In genomic region chr3:196712514-196713413, GRCh38 we compare ENCODE assay signal across 8 cellular contexts. TPM values are rescaled to one million over a fixed set of nuclear protein-coding genes. Genes with fewer than 3 reads are reported as not detected.
DNase-seq lines count a peak whose midpoint lies in the region; ATAC-seq and TF ChIP-seq lines count a peak whose summit lies in the region.

No MANE protein-coding gene starts in this region.

- no peaks in the 10 kb centered on the region for H4K20me1 ChIP-seq in PC-3 (ENCODE audit: low read length)

- H3K36me3 ChIP-seq in A673 (ENCODE audit: insufficient read depth, low read length, poor library complexity, severe bottlenecking) (no peaks in the 10 kb centered on the region), PC-3 (ENCODE audit: low read depth, low read length) (no peaks in the 10 kb centered on the region), left ventricle myocardium inferior (no peaks in the 10 kb centered on the region), psoas muscle (ENCODE audit: insufficient read depth in 1 of 2, low read depth in 1 of 2) (peaks cover 0 to 9% of the 10 kb centered on the region in 2 donors), uterus (no peaks in the 10 kb centered on the region)

- peaks cover 26% of the 10 kb centered on the region for H3K4me1 Mint-ChIP-seq in activated naive CD8-positive, alpha-beta T cell treated with anti-CD3 and anti-CD28 coated beads for 36 hours

- H3K9me2 ChIP-seq in PC-3 (replicated peaks; ENCODE audit: low read length), result no peaks in the 10 kb centered on the region

- DNase-seq in A673 (ENCODE audit: low spot score), result no peak
- no peak for DNase-seq in PC-3
- no peak for DNase-seq in activated naive CD8-positive, alpha-beta T cell treated with anti-CD3 and anti-CD28 coated beads for 36 hours
- DNase-seq in left ventricle myocardium inferior, result peak; percentile 74
- peak; percentile 77 to 83 for DNase-seq in psoas muscle
- DNase-seq in uterus, result peak; percentile 54 to 71

- H3K4me2 ChIP-seq in PC-3 (ENCODE audit: low read length), result peak overlapping the region; percentile 87

- H3K9me3 Mint-ChIP-seq in activated naive CD8-positive, alpha-beta T cell treated with anti-CD3 and anti-CD28 coated beads for 36 hours, result peaks cover 1% of the 10 kb centered on the region

- CTCF ChIA-PET in A673 (lab: Charles Lee) (interaction anchor here (0.6 kb wide), 1 partner anchor 156 kb away, joined by 7 read pairs; no protein-coding TSS in a partner anchor), PC-3 (lab: Charles Lee) (no interaction called here)

- TF ChIP-seq POLR2A in uterus (IDR thresholded peaks at IDR 0.05), result no peak

- H2AFZ ChIP-seq in PC-3 (ENCODE audit: low read length), result peak overlapping the region; percentile 91

- H3K4me3 ChIP-seq in A673 (ENCODE audit: low read depth, low read length, poor library complexity, severe bottlenecking) (peak overlapping the region; percentile 71), PC-3 (ENCODE audit: low read length) (peak overlapping the region; percentile 95), left ventricle myocardium inferior (peak overlapping the region; percentile 90), psoas muscle (peak overlapping the region; percentile 94), uterus (peak overlapping the region; percentile 73 to 94)

- TSS peak; percentile 61 for BruUV-seq in A673 (replicated peaks; lab: Mats Ljungman, UMichigan)
- BruUV-seq in PC-3 (replicated peaks; lab: Mats Ljungman, UMichigan), result TSS peak; percentile 90

- peaks cover 8% of the 10 kb centered on the region for H3K36me3 Mint-ChIP-seq in activated naive CD8-positive, alpha-beta T cell treated with anti-CD3 and anti-CD28 coated beads for 36 hours

- peak overlapping the region; percentile 83 for H3K27ac Mint-ChIP-seq in activated naive CD8-positive, alpha-beta T cell treated with anti-CD3 and anti-CD28 coated beads for 36 hours

- peaks cover 15% of the 10 kb centered on the region for H3K79me2 ChIP-seq in PC-3 (ENCODE audit: low read length)

- H3K9ac ChIP-seq in PC-3 (ENCODE audit: low read length), result peak overlapping the region; percentile 80

- H3K27ac ChIP-seq in A673 (ENCODE audit: low read depth, low read length, poor library complexity, severe bottlenecking) (peak overlapping the region; percentile 80), PC-3 (ENCODE audit: low read length) (peak overlapping the region; percentile 47), left ventricle myocardium inferior (replicated peaks) (peak overlapping the region; percentile 95), psoas muscle (peak overlapping the region; percentile 93), uterus (peak overlapping the region; percentile 86 to 89)

- peaks cover 25% of the 10 kb centered on the region for H3K4me1 ChIP-seq in A673 (ENCODE audit: insufficient read depth, low read length, poor library complexity, severe bottlenecking)
- H3K4me1 ChIP-seq in PC-3 (ENCODE audit: insufficient read depth, low read length), result peaks cover 18% of the 10 kb centered on the region
- peaks cover 28% of the 10 kb centered on the region for H3K4me1 ChIP-seq in left ventricle myocardium inferior
- H3K4me1 ChIP-seq in psoas muscle, result peaks cover 16% of the 10 kb centered on the region
- H3K4me1 ChIP-seq in uterus, result peaks cover 0 to 6% of the 10 kb centered on the region in 2 donors

- POLR2A ChIA-PET in A673 (lab: Charles Lee; ENCODE audit: low non-redundant PET) (interaction anchor here (0.6 kb wide), 1 partner anchor 27 kb away, joined by 4 read pairs; the partner anchor contains the start of gene PAK2), PC-3 (lab: Charles Lee; ENCODE audit: unreplicated experiment) (interaction anchor here (0.7 to 1.6 kb wide), 4 partner anchors 27 to 199 kb away, joined by 3 to 13 read pairs (median 6); partner anchors contain the start of genes PAK2 and SENP5)

- H3F3A ChIP-seq in PC-3 (ENCODE audit: low read length, unreplicated experiment), result no peaks in the 10 kb centered on the region

- intact Hi-C loops in A673 (cut with micrococcal nuclease; ENCODE audit: unreplicated experiment), result loop anchor here (10.0 kb wide), 1 partner anchor 232 kb away; the partner anchor contains the start of gene NCBP2
- intact Hi-C loops in PC-3 (cut with micrococcal nuclease), result loop anchor here (1.0 kb wide), 1 partner anchor 29 kb away; no protein-coding TSS in a partner anchor
- intact Hi-C loops in left ventricle myocardium inferior (cut with micrococcal nuclease), result no loop called here
- intact Hi-C loops in psoas muscle (cut with DNase I), result no loop called here
- intact Hi-C loops in uterus (cut with DNase I; ENCODE audit: low total_unique reads), result no loop called here

- H3K4me3 Mint-ChIP-seq in activated naive CD8-positive, alpha-beta T cell treated with anti-CD3 and anti-CD28 coated beads for 36 hours, result peak overlapping the region; percentile 82

- 5 to 12% (median 6%) methylated on average over 30 to 64 of the region's 64 CpGs for WGBS in psoas muscle, 3 donors

- H3K27me3 ChIP-seq in A673 (replicated peaks; ENCODE audit: insufficient read depth, low read depth, low read length, poor library complexity) (no peaks in the 10 kb centered on the region), PC-3 (ENCODE audit: low read length) (no peaks in the 10 kb centered on the region), left ventricle myocardium inferior (ENCODE audit: low read depth) (no peaks in the 10 kb centered on the region), psoas muscle (ENCODE audit: insufficient read depth in 3 of 3, low read length in 2 of 3) (no peaks in the 10 kb centered on the region), uterus (no peaks in the 10 kb centered on the region)

- H3K27me3 Mint-ChIP-seq in activated naive CD8-positive, alpha-beta T cell treated with anti-CD3 and anti-CD28 coated beads for 36 hours, result no peaks in the 10 kb centered on the region

- ATAC-seq in GM18511 (IDR thresholded peaks at IDR 0.05; ENCODE audit: unreplicated experiment), result peak; percentile 52
- peak; percentile 41 for ATAC-seq in HG03066 (IDR thresholded peaks at IDR 0.05; ENCODE audit: low read depth, unreplicated experiment)
- peak; percentile 69 for ATAC-seq in PC-3
- ATAC-seq in psoas muscle, result peak; percentile 81 to 86 (median 84)

- no peak for TF ChIP-seq CTCF in A673 (conservative IDR thresholded peaks at IDR 0.05; ENCODE audit: low read depth, low read length)
- TF ChIP-seq CTCF in PC-3 (conservative IDR thresholded peaks at IDR 0.05; ENCODE audit: low read depth, low read length), result no peak
- TF ChIP-seq CTCF in left ventricle myocardium inferior (IDR thresholded peaks at IDR 0.05; ENCODE audit: borderline replicate concordance), result no peak
- no peak for TF ChIP-seq CTCF in psoas muscle (IDR thresholded peaks at IDR 0.05)
- TF ChIP-seq CTCF in uterus (IDR thresholded peaks at IDR 0.05), result no peak

- H3K9me3 ChIP-seq in A673 (ENCODE audit: low read depth, low read length, poor library complexity, severe bottlenecking) (no peaks in the 10 kb centered on the region), PC-3 (ENCODE audit: low read length) (no peaks in the 10 kb centered on the region), left ventricle myocardium inferior (replicated peaks) (no peaks in the 10 kb centered on the region), psoas muscle (no peaks in the 10 kb centered on the region), uterus (no peaks in the 10 kb centered on the region)

RNA-seq across cellular contexts. Expression of gene PIGX, which starts 0.6 kb away (rescaled TPM):
- total RNA-seq in A673 (2021), result 59.0 and 59.1 TPM in 2 replicates
- 22.5 and 30.3 TPM in 2 replicates for total RNA-seq in PC-3 (2014; rRNA removed)
- total RNA-seq in activated naive CD8-positive, alpha-beta T cell treated with anti-CD3 and anti-CD28 coated beads for 36 hours, result 10 to 100 TPM; 41.4 to 44.3 TPM
- total RNA-seq in left ventricle myocardium inferior, result 15.6 TPM
- total RNA-seq in psoas muscle, result 10 to 100 TPM; 16.2 to 23.6 (median 19.7) TPM
- 10 to 100 TPM in 2 of 3 donors, 1 to 10 TPM in 1; 7.5 to 43.4 (median 19.0) TPM for polyA plus RNA-seq in psoas muscle
- 10 to 100 TPM; 10.2 to 61.5 (median 34.1) TPM for total RNA-seq in uterus

RNA-seq across cellular contexts. Expression of gene CEP19, which starts 0.7 kb away (rescaled TPM):
- total RNA-seq in A673 (2021), result 6.0 TPM in 2 replicates
- total RNA-seq in PC-3 (2014; rRNA removed), result 2.6 and 3.2 TPM in 2 replicates
- 1 to 10 TPM; 5.6 to 6.4 TPM for total RNA-seq in activated naive CD8-positive, alpha-beta T cell treated with anti-CD3 and anti-CD28 coated beads for 36 hours
- 1.5 TPM for total RNA-seq in left ventricle myocardium inferior
- under 1 TPM; 0.30 to 0.97 (median 0.63) TPM for total RNA-seq in psoas muscle
- 1 to 10 TPM in 2 of 3 donors, under 1 TPM in 1; 0.60 to 6.2 (median 1.1) TPM for polyA plus RNA-seq in psoas muscle
- 1 to 10 TPM in 2 of 4 donors, not detected in 2; 1.7 to 5.9 TPM for total RNA-seq in uterus

RNA-seq across cellular contexts. Expression of gene PAK2, which starts 26.9 kb away (rescaled TPM):
- total RNA-seq in A673 (2021), result 93.2 and 102 TPM in 2 replicates
- 32.6 and 53.8 TPM in 2 replicates for total RNA-seq in PC-3 (2014; rRNA removed)
- 10 to 100 TPM; 67.9 to 69.5 TPM for total RNA-seq in activated naive CD8-positive, alpha-beta T cell treated with anti-CD3 and anti-CD28 coated beads for 36 hours
- total RNA-seq in left ventricle myocardium inferior, result 45.7 TPM
- total RNA-seq in psoas muscle, result 10 to 100 TPM; 44.3 to 79.4 (median 58.3) TPM
- polyA plus RNA-seq in psoas muscle, result 10 to 100 TPM; 17.3 to 36.2 (median 29.3) TPM
- total RNA-seq in uterus, result 10 to 100 TPM; 22.1 to 65.8 (median 49.5) TPM

Comparison
In these comparisons a context has a peak if more than half of its experiments do, and no peak if none do; other contexts are left out.
1. DNase-seq: peak in left ventricle myocardium inferior (single experiment), psoas muscle (2 of 2) and uterus (2 of 2); none in A673 (single experiment), PC-3 (single experiment) and activated naive CD8-positive, alpha-beta T cell treated with anti-CD3 and anti-CD28 coated beads for 36 hours (single experiment).
2. intact Hi-C loops: an anchor here in A673 (10.0 kb wide) and PC-3 (1.0 kb wide); none called in left ventricle myocardium inferior, psoas muscle and uterus.
3. Peak in every context shown above with its lines, with median percentiles within 50 percentile points of each other: H3K27ac ChIP-seq, H3K4me3 ChIP-seq and ATAC-seq.